ENCODE assay signal across 30 cellular contexts in the genomic region with DNA sequence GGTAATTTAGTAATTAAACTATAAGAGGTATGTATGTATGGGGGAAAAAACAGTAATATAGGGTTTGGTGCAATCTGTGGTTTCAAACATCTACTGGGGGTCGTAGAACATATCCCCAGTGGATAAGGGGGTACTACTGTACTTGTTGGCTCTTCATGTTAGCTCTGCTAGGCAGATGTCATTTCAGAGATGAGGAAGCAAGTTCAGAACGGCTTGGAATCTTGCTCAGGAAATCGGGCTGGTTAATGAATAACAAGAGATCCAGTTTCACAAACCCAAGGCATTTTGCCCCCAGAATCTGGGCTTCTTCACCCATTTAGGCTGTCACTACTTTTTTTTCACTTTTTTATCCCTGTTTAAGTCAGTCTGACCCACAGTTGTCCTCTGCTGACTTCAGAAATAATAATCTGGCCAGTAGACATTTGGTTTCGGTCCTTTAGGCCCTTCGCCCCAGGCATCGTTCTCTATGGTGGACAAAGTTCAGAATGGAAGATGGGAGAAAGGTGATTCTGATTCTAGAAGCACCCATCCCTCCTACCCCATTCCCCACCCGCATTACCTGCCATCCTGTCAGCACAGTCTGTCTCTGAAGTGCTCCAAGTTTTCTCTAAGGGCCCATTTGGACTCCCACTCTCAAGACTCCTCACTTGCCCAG. TPM values are rescaled to one million over a fixed set of nuclear protein-coding genes. Genes with fewer than 3 reads are reported as not detected.
DNase-seq lines count a peak whose midpoint lies in the region; ATAC-seq, FAIRE-seq and TF ChIP-seq lines count a peak whose summit lies in the region.
"Had no signal": no experiment of that assay in that cellular context is flagged by ENCODE, and none has a peak within 500 bp of the region (broad histone marks: within the 10 kb centered on the region; RNA-seq: fewer than 3 reads in every experiment).

No MANE protein-coding gene starts in this region.

- H3K36me3 ChIP-seq in neural progenitor cell, result no peaks in the 10 kb centered on the region
- H3K36me3 ChIP-seq in transverse colon, result no peaks in the 10 kb centered on the region
- H3K36me3 ChIP-seq in esophagus squamous epithelium, result peaks cover 3 to 62% (median 14%) of the 10 kb centered on the region in 3 donors
- H3K36me3 ChIP-seq: ovary had no signal

- peaks cover 15% of the 10 kb centered on the region for H3K79me2 ChIP-seq in neural progenitor cell (ENCODE audit: low read depth)

- no peak overlapping the region for H3K4me3 Mint-ChIP-seq in T-helper 17 cell
- peak overlapping the region; percentile 30 for H3K4me3 Mint-ChIP-seq in neural progenitor cell
- H3K4me3 Mint-ChIP-seq: CD8-positive, alpha-beta T cell; H9; memory B cell; stimulated activated naive CD8-positive, alpha-beta T cell treated with anti-CD3 and anti-CD28 coated beads, Interleukin-15, amount 100 ng/mL, for 72 hours had no signal

- no peaks in the 10 kb centered on the region for H3K36me3 Mint-ChIP-seq in T-helper 17 cell (ENCODE audit: low read depth)
- peaks cover 16% of the 10 kb centered on the region for H3K36me3 Mint-ChIP-seq in neural progenitor cell
- H3K36me3 Mint-ChIP-seq: CD8-positive, alpha-beta T cell; memory B cell had no signal

- peaks cover 11% of the 10 kb centered on the region for H3F3A ChIP-seq in neural progenitor cell (ENCODE audit: low read depth)

- H3K27me3 ChIP-seq in neural progenitor cell (no peaks in the 10 kb centered on the region), transverse colon (no peaks in the 10 kb centered on the region), esophagus squamous epithelium (no peaks in the 10 kb centered on the region)
- H3K27me3 ChIP-seq: body of pancreas, ovary had no signal

- TF ChIP-seq POLR2A in transverse colon (IDR thresholded peaks at IDR 0.05) (no peak), esophagus squamous epithelium (IDR thresholded peaks at IDR 0.05) (no peak), H54 (IDR thresholded peaks at IDR 0.05; ENCODE audit: low read depth, low read length) (no peak)

- FAIRE-seq in H54 (lab: Jason Lieb, UNC), result no peak
- FAIRE-seq: GM18507, K562 had no signal

- H3K4me1 Mint-ChIP-seq in T-helper 17 cell, result peaks cover 12% of the 10 kb centered on the region
- peaks cover 18% of the 10 kb centered on the region for H3K4me1 Mint-ChIP-seq in neural progenitor cell

- H3K9me3 ChIP-seq in T-helper 17 cell (ENCODE audit: control insufficient read depth, low read length, poor library complexity, severe bottlenecking) (no peaks in the 10 kb centered on the region), neural progenitor cell (ENCODE audit: low read depth) (no peaks in the 10 kb centered on the region), transverse colon (no peaks in the 10 kb centered on the region), esophagus squamous epithelium (no peaks in the 10 kb centered on the region)
- H3K9me3 ChIP-seq: body of pancreas, ovary had no signal

- H3K27ac ChIP-seq in neural progenitor cell, result no peak overlapping the region
- H3K27ac ChIP-seq in transverse colon, result peak overlapping the region; percentile 51 to 74 (median 67)
- no peak overlapping the region for H3K27ac ChIP-seq in esophagus squamous epithelium
- H3K27ac ChIP-seq: ovary, SK-N-MC had no signal

- H3K4me3 ChIP-seq in neural progenitor cell, result no peak overlapping the region
- no peak overlapping the region for H3K4me3 ChIP-seq in transverse colon
- no peak overlapping the region for H3K4me3 ChIP-seq in esophagus squamous epithelium
- H3K4me3 ChIP-seq: body of pancreas, K562, ovary, SK-N-MC had no signal

- peaks cover 4% of the 10 kb centered on the region for H3K27me3 Mint-ChIP-seq in T-helper 17 cell
- peaks cover 8% of the 10 kb centered on the region for H3K27me3 Mint-ChIP-seq in neural progenitor cell (ENCODE audit: insufficient read depth, low read depth)
- H3K27me3 Mint-ChIP-seq: memory B cell had no signal

- 43 to 64% methylated on average over 4 to 7 of the region's 7 CpGs for WGBS in transverse colon (ENCODE audit: low coverage in 1 of 2), 2 donors
- 76 to 82% methylated on average over 7 of the region's 7 CpGs for WGBS in esophagus squamous epithelium, 2 donors

- in situ Hi-C loops in transverse colon (cut with MboI; ENCODE audit: low pct_ligation_motif_present in 1 of 4, low pct_unique_long_range_greater_than_20kb in 1 of 4, low sequenced_read_pairs in 3 of 4), result no loop called here

- ATAC-seq in T-helper 17 cell (no peak), GM21423 (IDR thresholded peaks at IDR 0.05; ENCODE audit: unreplicated experiment) (no peak), HG03135 (IDR thresholded peaks at IDR 0.05; ENCODE audit: unreplicated experiment) (no peak)
- ATAC-seq: body of pancreas; CD8-positive, alpha-beta T cell; K562; sciatic nerve; stimulated activated naive CD8-positive, alpha-beta T cell treated with anti-CD3 and anti-CD28 coated beads, Interleukin-15, amount 100 ng/mL, for 72 hours had no signal

- H3K4me2 ChIP-seq in neural progenitor cell, result no peak overlapping the region

- H3K4me1 ChIP-seq in neural progenitor cell, result no peaks in the 10 kb centered on the region
- peaks cover 0 to 31% (median 21%) of the 10 kb centered on the region in 4 donors for H3K4me1 ChIP-seq in transverse colon
- peaks cover 7 to 18% (median 11%) of the 10 kb centered on the region in 3 donors for H3K4me1 ChIP-seq in esophagus squamous epithelium

- DNase-seq in T-helper 17 cell (no peak), kidney glomerular epithelial cell (lab: John Stamatoyannopoulos, UW) (peak; percentile 13), neural progenitor cell (ENCODE audit: low spot score) (no peak), transverse colon (no peak), esophagus squamous epithelium (lab: John Stamatoyannopoulos, UW) (no peak), H54 (ENCODE audit: insufficient read length, low spot score) (no peak)
- DNase-seq: activated CD4-positive, alpha-beta T cell treated with anti-CD3 and anti-CD28 coated beads for 4 hours; activated CD8-positive, alpha-beta memory T cell treated with anti-CD3 and anti-CD28 coated beads for 24 hours; activated T-cell treated with anti-CD3 and anti-CD28 coated beads, Interleukin-2, amount 50 U/mL, for 1 hour; body of pancreas; CD8-positive, alpha-beta T cell; GF-D8; H9; MM.1S; NCI-H1417; NCI-H2081; NCI-H345; NCI-H748 treated with DMSO at 0.1 percent for 48 hours; ovary; RPMI8226; stimulated activated CD4-positive, alpha-beta T cell treated with anti-CD3 and anti-CD28 coated beads, Interleukin-15, amount 100 ng/mL, for 24 hours; stimulated activated naive CD8-positive, alpha-beta T cell treated with anti-CD3 and anti-CD28 coated beads, Interleukin-15, amount 100 ng/mL, for 72 hours; T-helper 2 cell had no signal

- TF ChIP-seq CTCF in neural progenitor cell (IDR thresholded peaks at IDR 0.05) (no peak), transverse colon (IDR thresholded peaks at IDR 0.05) (no peak), esophagus squamous epithelium (IDR thresholded peaks at IDR 0.05) (no peak)

- H3K27ac Mint-ChIP-seq in T-helper 17 cell (peak overlapping the region; percentile 45), neural progenitor cell (peak overlapping the region; percentile 42)
- H3K27ac Mint-ChIP-seq: CD8-positive, alpha-beta T cell; memory B cell; stimulated activated naive CD8-positive, alpha-beta T cell treated with anti-CD3 and anti-CD28 coated beads, Interleukin-15, amount 100 ng/mL, for 72 hours had no signal

- no peak for TF ChIP-seq EP300 in transverse colon (IDR thresholded peaks at IDR 0.05; ENCODE audit: low read depth)

- intact Hi-C loops in transverse colon (cut with DNase I; ENCODE audit: low total_unique reads), result no loop called here
- intact Hi-C loops in esophagus squamous epithelium (cut with DNase I), result no loop called here

- no peaks in the 10 kb centered on the region for H3K9me3 Mint-ChIP-seq in neural progenitor cell
- H3K9me3 Mint-ChIP-seq: CD8-positive, alpha-beta T cell; H9; memory B cell; stimulated activated naive CD8-positive, alpha-beta T cell treated with anti-CD3 and anti-CD28 coated beads, Interleukin-15, amount 100 ng/mL, for 72 hours had no signal

- no peak overlapping the region for H2AFZ ChIP-seq in neural progenitor cell (replicated peaks)

- no peak overlapping the region for H3K9ac ChIP-seq in neural progenitor cell

- H4K20me1 ChIP-seq in neural progenitor cell (ENCODE audit: low read depth), result no peaks in the 10 kb centered on the region

RNA-seq across cellular contexts. Expression of gene SUOX, which starts 4.5 kb away (rescaled TPM):
- total RNA-seq in T-helper 17 cell (1 to 10 TPM; 1.5 to 2.2 TPM), neural progenitor cell (ENCODE audit: low replicate concordance) (17.5 and 35.5 TPM in 2 replicates), transverse colon (10 to 100 TPM; 30.1 to 45.3 (median 33.9) TPM), esophagus squamous epithelium (10 to 100 TPM; 16.0 to 30.0 (median 18.5) TPM)

RNA-seq across cellular contexts. Expression of gene IKZF4, which starts 19.3 kb away (rescaled TPM):
- total RNA-seq in T-helper 17 cell (1 to 10 TPM; 3.9 to 9.4 TPM), neural progenitor cell (ENCODE audit: low replicate concordance) (2.1 and 4.4 TPM in 2 replicates), transverse colon (1 to 10 TPM; 1.9 to 6.2 (median 3.9) TPM), esophagus squamous epithelium (1 to 10 TPM; 1.2 to 2.0 (median 1.9) TPM)

RNA-seq across cellular contexts. Expression of gene RAB5B, which starts 27.7 kb away (rescaled TPM):
- total RNA-seq in T-helper 17 cell (10 to 100 TPM; 56.4 to 57.0 TPM), neural progenitor cell (ENCODE audit: low replicate concordance) (62.9 and 64.5 TPM in 2 replicates), transverse colon (10 to 100 TPM; 66.3 to 97.5 (median 88.4) TPM), esophagus squamous epithelium (10 to 100 TPM; 78.2 to 94.2 (median 86.4) TPM)

RNA-seq across cellular contexts. Expression of gene CDK2, which starts 34.9 kb away (rescaled TPM):
- 10 to 100 TPM; 12.2 to 18.7 TPM for total RNA-seq in T-helper 17 cell
- 46.5 and 52.2 TPM in 2 replicates for total RNA-seq in neural progenitor cell (ENCODE audit: low replicate concordance)
- total RNA-seq in transverse colon, result 10 to 100 TPM in 3 of 4 donors, 1 to 10 TPM in 1; 6.7 to 22.3 (median 11.1) TPM
- 10 to 100 TPM; 11.1 to 22.6 (median 17.0) TPM for total RNA-seq in esophagus squamous epithelium

RNA-seq across cellular contexts. Expression of gene PMEL, which starts 35.7 kb away (rescaled TPM):
- total RNA-seq in T-helper 17 cell, result under 1 TPM in 1 of 2 donors, not detected in 1; 0.63 TPM
- total RNA-seq in neural progenitor cell (ENCODE audit: low replicate concordance), result 207 and 301 TPM in 2 replicates
- 1 to 10 TPM in 3 of 4 donors, not detected in 1; 2.4 to 7.0 (median 4.9) TPM for total RNA-seq in transverse colon
- 1 to 10 TPM in 1 of 4 donors, under 1 TPM in 3; 0.48 to 3.4 (median 0.67) TPM for total RNA-seq in esophagus squamous epithelium
- total RNA-seq: CD8-positive, alpha-beta T cell had no signal

Comparison
In these comparisons a context has a peak if more than half of its experiments do, and no peak if none do; other contexts are left out.
1. H3K27ac ChIP-seq: peak in transverse colon (4 of 4); none in neural progenitor cell (single experiment) and esophagus squamous epithelium (0 of 4).